17 cellular contexts compared by ENCODE assay signal in the genomic region with DNA sequence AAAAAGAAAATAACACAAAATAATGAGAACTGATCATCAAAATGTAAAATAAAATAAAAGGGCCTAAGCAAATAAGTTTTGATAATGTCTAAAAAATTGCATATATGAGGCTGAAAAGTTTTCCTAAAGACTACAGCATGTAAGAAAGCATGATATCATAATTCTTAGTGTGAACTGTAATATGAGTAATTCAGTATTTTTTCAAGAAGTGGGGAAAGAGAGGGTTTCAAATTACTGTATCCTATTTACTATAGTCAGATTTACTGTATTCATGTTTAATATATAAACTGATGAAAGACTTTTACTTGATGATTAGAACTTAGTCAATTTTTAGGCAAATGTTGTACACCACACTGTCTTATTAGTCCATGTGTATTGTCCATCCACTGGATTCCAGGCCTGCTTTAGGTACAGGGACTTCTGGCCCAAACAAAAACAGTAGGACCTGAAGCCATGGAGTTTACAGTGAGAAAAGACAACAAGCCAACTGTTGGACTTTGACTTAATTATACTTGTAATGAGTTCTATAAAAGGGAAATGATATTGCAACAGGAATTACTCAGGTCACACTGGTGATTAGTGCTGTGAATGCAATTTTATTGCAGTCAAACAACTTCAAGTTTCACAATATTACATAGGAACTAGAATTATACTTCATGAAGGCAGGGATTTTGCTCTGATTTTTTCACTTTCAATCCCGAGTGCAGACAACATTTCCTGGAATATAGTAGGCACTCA.
DNase-seq lines count a peak whose midpoint lies in the region; ATAC-seq and TF ChIP-seq lines count a peak whose summit lies in the region.
"Had no signal": no experiment of that assay in that cellular context is flagged by ENCODE, and none has a peak within 500 bp of the region (broad histone marks: within the 10 kb centered on the region; RNA-seq: fewer than 3 reads in every experiment).

No MANE protein-coding gene starts in this region.

- no peak for TF ChIP-seq POLR2A in transverse colon (IDR thresholded peaks at IDR 0.05)

- H3K9me3 ChIP-seq in adipocyte (ENCODE audit: control insufficient read depth, low read length) (no peaks in the 10 kb centered on the region), hepatocyte (ENCODE audit: low read depth) (no peaks in the 10 kb centered on the region), transverse colon (no peaks in the 10 kb centered on the region)

- no peaks in the 10 kb centered on the region for H3K27me3 ChIP-seq in adipocyte (replicated peaks; ENCODE audit: control insufficient read depth, insufficient read depth, low read length)
- no peaks in the 10 kb centered on the region for H3K27me3 ChIP-seq in hepatocyte
- no peaks in the 10 kb centered on the region for H3K27me3 ChIP-seq in transverse colon

- no peak overlapping the region for H3K9ac ChIP-seq in adipocyte (ENCODE audit: low read length)
- H3K9ac ChIP-seq: KMS-11 had no signal

- ATAC-seq in HG03135 (IDR thresholded peaks at IDR 0.05; ENCODE audit: unreplicated experiment) = no peak
- ATAC-seq in HG02642 (IDR thresholded peaks at IDR 0.05; ENCODE audit: poor library complexity, unreplicated experiment) = no peak
- ATAC-seq: HepG2 had no signal

- H3K36me3 ChIP-seq in adipocyte (ENCODE audit: control insufficient read depth, insufficient read depth, low read length, severe bottlenecking) (no peaks in the 10 kb centered on the region), hepatocyte (replicated peaks; ENCODE audit: insufficient read depth, low read depth) (no peaks in the 10 kb centered on the region), transverse colon (no peaks in the 10 kb centered on the region)

- H3K4me1 ChIP-seq in adipocyte (ENCODE audit: control insufficient read depth, insufficient read depth, low read length) (peaks cover 6% of the 10 kb centered on the region), hepatocyte (ENCODE audit: insufficient read depth) (no peaks in the 10 kb centered on the region), transverse colon (peaks cover 0 to 16% (median 4%) of the 10 kb centered on the region in 4 donors)

- DNase-seq in NCI-H2171 treated with DMSO at 0.1 percent for 48 hours (lab: John Stamatoyannopoulos, UW) (peak; percentile 16), NCI-H2171 (lab: John Stamatoyannopoulos, UW) (no peak), adipocyte (ENCODE audit: low read depth) (peak; percentile 53), hepatocyte (ENCODE audit: low spot score) (peak; percentile 5), transverse colon (no peak), NCI-H526 treated with DMSO at 0.1 percent for 48 hours (lab: John Stamatoyannopoulos, UW) (no peak)
- DNase-seq: DND-41, NCI-H1048, NCI-H1436, NCI-H1930, NCI-H446, Right ventricle myocardium superior had no signal

- H4K20me1 ChIP-seq in hepatocyte (ENCODE audit: insufficient read depth, poor library complexity, severe bottlenecking) = no peaks in the 10 kb centered on the region

- no peak for TF ChIP-seq CTCF in hepatocyte (IDR thresholded peaks at IDR 0.05; ENCODE audit: poor library complexity)
- no peak for TF ChIP-seq CTCF in transverse colon (IDR thresholded peaks at IDR 0.05)

- no peak overlapping the region for H3K4me3 ChIP-seq in adipocyte (ENCODE audit: low read length)
- no peak overlapping the region for H3K4me3 ChIP-seq in hepatocyte
- H3K4me3 ChIP-seq in transverse colon = no peak overlapping the region

- intact Hi-C loops in transverse colon (cut with DNase I; ENCODE audit: low total_unique reads) = no loop called here

- WGBS in hepatocyte (ENCODE audit: low lambda C conversion rate, missing lambda C conversion rate) = 96% methylated on average over 1 of the region's 1 CpG
- WGBS in transverse colon (ENCODE audit: low coverage in 1 of 2), 2 donors = 20 to 43% methylated on average over 1 of the region's 1 CpG

- no peaks in the 10 kb centered on the region for H3K9me2 ChIP-seq in hepatocyte (replicated peaks; ENCODE audit: insufficient read depth)

- no peaks in the 10 kb centered on the region for H3K79me2 ChIP-seq in hepatocyte

- no peak overlapping the region for H2AFZ ChIP-seq in hepatocyte

- no peak overlapping the region for H3K4me2 ChIP-seq in hepatocyte
- H3K4me2 ChIP-seq: KMS-11 had no signal

- H3K27ac ChIP-seq in hepatocyte = no peak overlapping the region
- peak overlapping the region; percentile 34 to 62 (median 42) for H3K27ac ChIP-seq in transverse colon
- H3K27ac ChIP-seq: 22Rv1, KMS-11 had no signal

- TF ChIP-seq EP300 in transverse colon (IDR thresholded peaks at IDR 0.05; ENCODE audit: low read depth) = no peak

- in situ Hi-C loops in transverse colon (cut with MboI; ENCODE audit: low pct_ligation_motif_present in 1 of 4, low pct_unique_long_range_greater_than_20kb in 1 of 4, low sequenced_read_pairs in 3 of 4) = no loop called here

Comparison
In these comparisons a context has a peak if more than half of its experiments do, and no peak if none do; other contexts are left out.
1. DNase-seq: peak in NCI-H2171 treated with DMSO at 0.1 percent for 48 hours (single experiment), adipocyte (single experiment) and hepatocyte (single experiment); none in NCI-H2171 (single experiment), transverse colon (single experiment) and NCI-H526 treated with DMSO at 0.1 percent for 48 hours (single experiment).